In the genomic region with DNA sequence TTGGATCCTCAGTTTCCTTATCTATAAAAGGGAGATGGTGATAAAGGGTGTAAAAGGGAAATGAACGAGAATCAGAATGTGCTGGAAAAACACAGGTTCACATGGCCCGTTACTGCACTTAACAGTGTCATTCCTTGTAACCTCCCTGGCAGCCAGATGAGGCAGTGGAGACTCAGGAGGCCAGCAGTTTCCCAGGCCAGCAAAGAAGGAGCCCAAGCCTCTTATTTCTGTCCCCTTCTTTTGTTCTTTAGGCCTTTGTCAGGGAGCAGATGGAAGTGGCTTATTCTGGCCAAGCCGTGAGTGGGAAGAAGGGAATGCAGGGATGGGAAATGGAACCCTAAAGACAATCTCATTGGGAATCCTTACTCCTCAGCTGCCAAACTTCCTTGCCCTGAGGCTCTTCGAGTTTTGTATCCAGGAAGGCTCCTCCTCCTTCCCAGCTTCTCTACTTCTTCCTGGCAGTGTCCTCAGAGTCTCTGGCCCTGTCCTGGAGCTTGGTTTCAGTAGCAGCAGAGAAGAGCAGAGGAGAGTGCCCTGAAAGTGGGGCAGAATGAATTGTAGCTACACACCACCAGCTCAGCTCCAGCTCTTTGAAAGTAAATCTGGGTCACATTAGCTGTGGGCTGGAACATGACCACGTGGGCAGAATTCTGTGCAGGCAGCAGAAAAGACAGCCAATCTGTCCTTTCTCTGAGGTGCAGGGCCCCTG, we compare ENCODE assay signal across 11 cellular contexts.
A peak's percentile ranks its signal among the peaks of the same experiment; 100 is the strongest.
DNase-seq lines count a peak whose midpoint lies in the region; ATAC-seq and TF ChIP-seq lines count a peak whose summit lies in the region.
"Had no signal": no experiment of that assay in that cellular context is flagged by ENCODE, and none has a peak within 500 bp of the region (broad histone marks: within the 10 kb centered on the region; RNA-seq: fewer than 3 reads in every experiment).

No MANE protein-coding gene starts in this region.

- H3K4me3 ChIP-seq in BLaER1 treated with 17β-estradiol and CSF1 and Interleukin-3, amounts not matched to agents 10 nM and 100 nM = no peak overlapping the region
- H3K4me3 ChIP-seq in fibroblast of the aortic adventitia (ENCODE audit: low read depth, low read length) = no peak overlapping the region
- H3K4me3 ChIP-seq in osteoblast (ENCODE audit: insufficient read depth, low read length) = no peak overlapping the region

- H3K9ac ChIP-seq in BLaER1 treated with 17β-estradiol and CSF1 and Interleukin-3, amounts not matched to agents 10 nM and 100 nM = peak overlapping the region in 5 of 11 experiments; percentile 9 to 47 (median 39); a peak in 8 of 22 replicates

- H3K79me2 ChIP-seq in osteoblast (ENCODE audit: insufficient read depth, low read length) = no peaks in the 10 kb centered on the region

- DNase-seq in T-helper 17 cell (peak in 1 of 3 donors; percentile 23), fibroblast of the aortic adventitia (ENCODE audit: low read depth) (peak; percentile 67), osteoblast (ENCODE audit: insufficient read length, low spot score, missing footprints) (peak; percentile 62), NCI-H2196 treated with DMSO at 0.1 percent for 48 hours (lab: John Stamatoyannopoulos, UW; ENCODE audit: unreplicated experiment) (no peak), HK-2 (ENCODE audit: unreplicated experiment) (no peak)
- no peak for DNase-seq in activated CD4-positive, CD25-positive, alpha-beta regulatory T cell (lab: John Stamatoyannopoulos, UW)
- DNase-seq in activated T-cell treated with anti-CD3 and anti-CD28 coated beads, Interleukin-2, amount 50 U/mL, for 24 hours = no peak
- DNase-seq: AML-193; stimulated activated naive B cell treated with anti-CD40 and anti-IgM and Interleukin-4, amounts not matched to agents 10 μg/mL and 1 μg/mL and 100 μg/mL, for 72 hours had no signal

- H2AFZ ChIP-seq in osteoblast (ENCODE audit: low read length) = peak overlapping the region; percentile 84

- ATAC-seq in T-helper 17 cell = peak; percentile 90
- ATAC-seq: stimulated activated naive B cell treated with anti-CD40 and anti-IgM and Interleukin-4, amounts not matched to agents 10 μg/mL and 1 μg/mL and 100 μg/mL, for 72 hours had no signal

- H3K27me3 ChIP-seq in BLaER1 treated with 17β-estradiol and CSF1 and Interleukin-3, amounts not matched to agents 10 nM and 100 nM = no peaks in the 10 kb centered on the region
- H3K27me3 ChIP-seq in osteoblast (ENCODE audit: insufficient read depth, low read length) = no peaks in the 10 kb centered on the region

- H3K9me3 Mint-ChIP-seq in activated T-cell treated with anti-CD3 and anti-CD28 coated beads, Interleukin-2, amount 50 U/mL, for 24 hours = no peaks in the 10 kb centered on the region
- H3K9me3 Mint-ChIP-seq: activated T-helper 2 cell treated with anti-CD3 and anti-CD28 coated beads, Interferon-gamma antibody, Interleukin-2, Interleukin-4, amounts not matched to agents 10 μg/mL and 5 μg/mL and 100 μg/mL, durations not matched to agents 14 hours and 24 hours and 36 hours; stimulated activated naive B cell treated with anti-CD40 and anti-IgM and Interleukin-4, amounts not matched to agents 10 μg/mL and 1 μg/mL and 100 μg/mL, for 72 hours had no signal

- H3K27ac ChIP-seq in BLaER1 treated with 17β-estradiol and CSF1 and Interleukin-3, amounts not matched to agents 10 nM and 100 nM = peak overlapping the region in 6 of 11 experiments; percentile 1 to 96 (median 76); a peak in 9 of 22 replicates
- peak overlapping the region; percentile 8 for H3K27ac ChIP-seq in osteoblast (ENCODE audit: low read depth, low read length)

- peaks cover 28% of the 10 kb centered on the region for H3K4me1 Mint-ChIP-seq in T-helper 17 cell
- peaks cover 14% of the 10 kb centered on the region for H3K4me1 Mint-ChIP-seq in activated T-cell treated with anti-CD3 and anti-CD28 coated beads, Interleukin-2, amount 50 U/mL, for 24 hours (ENCODE audit: low read depth)

- H3K27ac Mint-ChIP-seq in T-helper 17 cell = peak overlapping the region; percentile 82
- H3K27ac Mint-ChIP-seq in activated T-cell treated with anti-CD3 and anti-CD28 coated beads, Interleukin-2, amount 50 U/mL, for 24 hours = no peak overlapping the region
- H3K27ac Mint-ChIP-seq: activated T-helper 2 cell treated with anti-CD3 and anti-CD28 coated beads, Interferon-gamma antibody, Interleukin-2, Interleukin-4, amounts not matched to agents 10 μg/mL and 5 μg/mL and 100 μg/mL, durations not matched to agents 14 hours and 24 hours and 36 hours; stimulated activated naive B cell treated with anti-CD40 and anti-IgM and Interleukin-4, amounts not matched to agents 10 μg/mL and 1 μg/mL and 100 μg/mL, for 72 hours had no signal

- H3K4me3 Mint-ChIP-seq in T-helper 17 cell = peak overlapping the region; percentile 67
- H3K4me3 Mint-ChIP-seq in activated T-cell treated with anti-CD3 and anti-CD28 coated beads, Interleukin-2, amount 50 U/mL, for 24 hours = no peak overlapping the region
- H3K4me3 Mint-ChIP-seq: stimulated activated naive B cell treated with anti-CD40 and anti-IgM and Interleukin-4, amounts not matched to agents 10 μg/mL and 1 μg/mL and 100 μg/mL, for 72 hours had no signal

- no peak for TF ChIP-seq CTCF in fibroblast of the aortic adventitia (IDR thresholded peaks at IDR 0.05; ENCODE audit: insufficient read depth, low read length)
- TF ChIP-seq CTCF in osteoblast (IDR thresholded peaks at IDR 0.05; ENCODE audit: extremely low read depth, low read depth, low read length) = no peak

- H3K27me3 Mint-ChIP-seq in T-helper 17 cell = peaks cover 7% of the 10 kb centered on the region
- H3K27me3 Mint-ChIP-seq in activated T-cell treated with anti-CD3 and anti-CD28 coated beads, Interleukin-2, amount 50 U/mL, for 24 hours = no peaks in the 10 kb centered on the region

- H3K4me2 ChIP-seq in BLaER1 treated with 17β-estradiol and CSF1 and Interleukin-3, amounts not matched to agents 10 nM and 100 nM = peak overlapping the region; percentile 36 to 96 (median 56)
- H3K4me2 ChIP-seq in osteoblast (ENCODE audit: insufficient read depth, low read length) = no peak overlapping the region

- H3K4me1 ChIP-seq in BLaER1 treated with 17β-estradiol and CSF1 and Interleukin-3, amounts not matched to agents 10 nM and 100 nM = peaks cover 73 to 83% (median 80%) of the 10 kb centered on the region in 10 experiments
- peaks cover 25% of the 10 kb centered on the region for H3K4me1 ChIP-seq in osteoblast (ENCODE audit: insufficient read depth, low read length)

- no peaks in the 10 kb centered on the region for H4K20me1 ChIP-seq in BLaER1 treated with 17β-estradiol and CSF1 and Interleukin-3, amounts not matched to agents 10 nM and 100 nM
- H4K20me1 ChIP-seq in osteoblast (ENCODE audit: insufficient read depth, low read length) = no peaks in the 10 kb centered on the region

- no peaks in the 10 kb centered on the region for H3K36me3 Mint-ChIP-seq in T-helper 17 cell (ENCODE audit: low read depth)
- no peaks in the 10 kb centered on the region for H3K36me3 Mint-ChIP-seq in activated T-cell treated with anti-CD3 and anti-CD28 coated beads, Interleukin-2, amount 50 U/mL, for 24 hours (ENCODE audit: low read depth)
- H3K36me3 Mint-ChIP-seq: stimulated activated naive B cell treated with anti-CD40 and anti-IgM and Interleukin-4, amounts not matched to agents 10 μg/mL and 1 μg/mL and 100 μg/mL, for 72 hours had no signal

- no peaks in the 10 kb centered on the region for H3K36me3 ChIP-seq in BLaER1 treated with 17β-estradiol and CSF1 and Interleukin-3, amounts not matched to agents 10 nM and 100 nM
- H3K36me3 ChIP-seq in osteoblast (ENCODE audit: insufficient read depth, low read length) = no peaks in the 10 kb centered on the region

- H3K9me3 ChIP-seq in BLaER1 treated with 17β-estradiol and CSF1 and Interleukin-3, amounts not matched to agents 10 nM and 100 nM (replicated peaks in 1 of 11) = no peaks in the 10 kb centered on the region
- H3K9me3 ChIP-seq in T-helper 17 cell (ENCODE audit: control insufficient read depth, low read length, poor library complexity, severe bottlenecking) = no peaks in the 10 kb centered on the region
- H3K9me3 ChIP-seq in osteoblast (ENCODE audit: low read depth, low read length) = no peaks in the 10 kb centered on the region

Comparison
In these comparisons a context has a peak if more than half of its experiments do, and no peak if none do; other contexts are left out.
1. DNase-seq: peak in fibroblast of the aortic adventitia (single experiment) and osteoblast (single experiment); none in activated CD4-positive, CD25-positive, alpha-beta regulatory T cell (0 of 4), NCI-H2196 treated with DMSO at 0.1 percent for 48 hours (single experiment), HK-2 (single experiment) and activated T-cell treated with anti-CD3 and anti-CD28 coated beads, Interleukin-2, amount 50 U/mL, for 24 hours (single experiment).